ENCODE assay signal across 14 cellular contexts in genomic region chr18:79454034-79454735, GRCh38. TPM values are rescaled to one million over a fixed set of nuclear protein-coding genes. Genes with fewer than 3 reads are reported as not detected.
DNase-seq lines count a peak whose midpoint lies in the region; ATAC-seq and TF ChIP-seq lines count a peak whose summit lies in the region.
"Had no signal": no experiment of that assay in that cellular context is flagged by ENCODE, and none has a peak within 500 bp of the region (broad histone marks: within the 10 kb centered on the region; RNA-seq: fewer than 3 reads in every experiment).

No MANE protein-coding gene starts in this region.

- peaks cover 89% of the 10 kb centered on the region for H3K36me3 ChIP-seq in BLaER1
- H3K36me3 ChIP-seq: breast epithelium had no signal

- H3K9ac ChIP-seq in BLaER1 = no peak overlapping the region

- peaks cover 33% of the 10 kb centered on the region for H4K20me1 ChIP-seq in BLaER1

- DNase-seq in T-helper 17 cell (no peak), glutamatergic neuron (no peak), sciatic nerve (ENCODE audit: low spot score) (no peak), hippocampal formation (lab: John Stamatoyannopoulos, UW) (no peak), cerebellum (ENCODE audit: low spot score) (no peak)
- DNase-seq in activated CD4-positive, alpha-beta T cell treated with anti-CD3 and anti-CD28 coated beads for 48 hours = no peak
- DNase-seq in activated CD4-positive, alpha-beta T cell treated with anti-CD3 and anti-CD28 coated beads for 1 hour = no peak
- DNase-seq: activated CD4-positive, alpha-beta T cell treated with anti-CD3 and anti-CD28 coated beads for 4 hours; activated CD8-positive, alpha-beta memory T cell treated with anti-CD3 and anti-CD28 coated beads, Interleukin-2, amount 50 U/mL, for 48 hours; activated naive CD4-positive, alpha-beta T cell treated with anti-CD3 and anti-CD28 coated beads, Interleukin-2, amount 50 U/mL, for 16 hours; Kasumi-1; T-helper 2 cell had no signal

- peak overlapping the region; percentile 32 for H3K27ac Mint-ChIP-seq in T-helper 17 cell
- peak overlapping the region; percentile 5 for H3K27ac Mint-ChIP-seq in glutamatergic neuron (ENCODE audit: unreplicated experiment)

- H3K9me3 Mint-ChIP-seq in glutamatergic neuron (ENCODE audit: unreplicated experiment) = peaks cover 2% of the 10 kb centered on the region

- H3K4me1 ChIP-seq in BLaER1 = peaks cover 39% of the 10 kb centered on the region
- H3K4me1 ChIP-seq: breast epithelium had no signal

- peak overlapping the region; percentile 24 for H3K4me2 ChIP-seq in BLaER1

- intact Hi-C loops in sciatic nerve (cut with DNase I) = no loop called here

- H3K36me3 Mint-ChIP-seq in T-helper 17 cell (ENCODE audit: low read depth) (no peaks in the 10 kb centered on the region), glutamatergic neuron (ENCODE audit: unreplicated experiment) (no peaks in the 10 kb centered on the region)

- no peak for TF ChIP-seq CTCF in glutamatergic neuron (IDR thresholded peaks at IDR 0.05; ENCODE audit: partially characterized antibody, unreplicated experiment)

- H3K9me3 ChIP-seq in BLaER1 (no peaks in the 10 kb centered on the region), T-helper 17 cell (ENCODE audit: control insufficient read depth, low read length, poor library complexity, severe bottlenecking) (no peaks in the 10 kb centered on the region)
- H3K9me3 ChIP-seq: breast epithelium had no signal

- H3K4me3 ChIP-seq in BLaER1 = no peak overlapping the region
- H3K4me3 ChIP-seq: breast epithelium had no signal

- H3K4me1 Mint-ChIP-seq in T-helper 17 cell = peaks cover 3% of the 10 kb centered on the region
- H3K4me1 Mint-ChIP-seq in glutamatergic neuron (ENCODE audit: low read depth, unreplicated experiment) = no peaks in the 10 kb centered on the region

- H3K27me3 Mint-ChIP-seq in T-helper 17 cell (no peaks in the 10 kb centered on the region), glutamatergic neuron (ENCODE audit: unreplicated experiment) (no peaks in the 10 kb centered on the region)

- H3K4me3 Mint-ChIP-seq in T-helper 17 cell (no peak overlapping the region), glutamatergic neuron (ENCODE audit: unreplicated experiment) (no peak overlapping the region)

- ATAC-seq in T-helper 17 cell (no peak), sciatic nerve (peak; percentile 61)

- H3K27ac ChIP-seq in BLaER1 = 0 out of 2 replicates have a peak overlapping the region, but pooled peaks have one; percentile 2

- no peaks in the 10 kb centered on the region for H3K27me3 ChIP-seq in BLaER1
- H3K27me3 ChIP-seq: breast epithelium had no signal

RNA-seq across cellular contexts. Expression of gene NFATC1, which starts 58.5 kb away (rescaled TPM):
- total RNA-seq in T-helper 17 cell = 10 to 100 TPM; 73.4 to 77.8 TPM
- total RNA-seq in glutamatergic neuron (ENCODE audit: unreplicated experiment) = 5.3 TPM
- 80.3 TPM for total RNA-seq in sciatic nerve
- 2.7 TPM for total RNA-seq in cerebellum

Comparison
In these comparisons a context has a peak if more than half of its experiments do, and no peak if none do; other contexts are left out.
1. RNA of gene NFATC1, which starts 58.5 kb away (total RNA-seq): 80.3 TPM in sciatic nerve (single experiment) and 73.4 to 77.8 TPM in T-helper 17 cell; 5.3 TPM in glutamatergic neuron (single experiment) and 2.7 TPM in cerebellum (single experiment); every median in the first group is over 10 times any median in the second.